12 cellular contexts compared by ENCODE assay signal in the genomic region with DNA sequence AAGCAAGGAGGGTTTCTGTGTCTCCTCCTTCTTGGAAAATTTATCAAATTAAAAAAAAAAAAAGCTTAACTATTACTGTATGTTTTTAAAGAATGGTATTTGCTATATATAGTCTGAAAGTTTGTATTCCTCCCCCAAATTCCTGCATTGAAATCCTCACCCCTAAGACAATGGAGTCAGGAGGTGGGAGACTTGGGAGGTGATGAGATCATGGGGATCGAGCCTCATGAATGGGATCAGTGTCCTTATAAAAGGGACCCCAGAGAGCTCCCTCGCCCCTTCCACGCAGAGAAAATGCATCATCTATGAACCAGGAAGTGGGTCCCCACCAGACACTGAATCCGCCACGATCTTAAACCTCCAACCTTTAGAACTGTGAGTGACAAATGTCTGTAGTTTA.
"Had no signal": no experiment of that assay in that cellular context is flagged by ENCODE, and none has a peak within 500 bp of the region (broad histone marks: within the 10 kb centered on the region; RNA-seq: fewer than 3 reads in every experiment).

No MANE protein-coding gene starts in this region.

- H3K4me3 ChIP-seq: heart left ventricle, left lung, ovary, sigmoid colon, stomach, thoracic aorta had no signal

- H3K9me3 Mint-ChIP-seq: nephron had no signal

- H3K36me3 ChIP-seq: left lung, ovary, sigmoid colon had no signal

- H3K4me3 Mint-ChIP-seq: nephron had no signal

- H3K27me3 ChIP-seq: heart left ventricle, left lung, ovary, sigmoid colon, stomach had no signal

- H3K27ac ChIP-seq: heart left ventricle, left lung, ovary, sigmoid colon, stomach, thoracic aorta had no signal

- H3K4me1 ChIP-seq: left lung had no signal

- DNase-seq: activated CD4-positive, alpha-beta T cell treated with anti-CD3 and anti-CD28 coated beads, Interleukin-2, amount 50 U/mL, for 1 hour; heart left ventricle; left lung; ovary; sigmoid colon; stimulated activated CD4-positive, alpha-beta T cell treated with anti-CD3 and anti-CD28 coated beads, Interleukin-12 subunit alpha, Interleukin-12 subunit beta, amount 100 ng/mL, for 4 hours; stimulated activated CD4-positive, alpha-beta T cell treated with anti-CD3 and anti-CD28 coated beads, Interleukin-2, amount 100 ng/mL, for 48 hours; stomach; T-helper 2 cell had no signal

- ATAC-seq: activated naive CD4-positive, alpha-beta T cell treated with anti-CD3 and anti-CD28 coated beads, Interleukin-2, amount 50 U/mL, for 72 hours; heart left ventricle; left lung had no signal
